13 cellular contexts compared by ENCODE assay signal in genomic region chr2:101047075-101047766, GRCh38. TPM values are rescaled to one million over a fixed set of nuclear protein-coding genes. Genes with fewer than 3 reads are reported as not detected.
DNase-seq lines count a peak whose midpoint lies in the region; ATAC-seq and TF ChIP-seq lines count a peak whose summit lies in the region.
"Had no signal": no experiment of that assay in that cellular context is flagged by ENCODE, and none has a peak within 500 bp of the region (broad histone marks: within the 10 kb centered on the region; RNA-seq: fewer than 3 reads in every experiment).

No MANE protein-coding gene starts in this region.

- H3K4me2 ChIP-seq in PC-3 (ENCODE audit: low read length), result peak overlapping the region; percentile 55

- H3K36me3 Mint-ChIP-seq in nephron (ENCODE audit: low read depth), result peaks cover 35% of the 10 kb centered on the region

- WGBS in testis, 2 donors, result 72 to 82% methylated on average over 9 to 12 of the region's 12 CpGs

- DNase-seq in ELR (ENCODE audit: low read depth), result peak; percentile 57
- DNase-seq in PC-3, result peak; percentile 97
- DNase-seq in epithelial cell of esophagus (ENCODE audit: low read depth), result peak; percentile 95
- no peak for DNase-seq in testis
- DNase-seq in midbrain (lab: John Stamatoyannopoulos, UW), result no peak
- DNase-seq in NCI-H2227 treated with DMSO at 0.1 percent for 48 hours (lab: John Stamatoyannopoulos, UW), result no peak
- DNase-seq: activated T-cell treated with anti-CD3 and anti-CD28 coated beads, Interleukin-2, amount 50 U/mL, for 24 hours; CD4-positive, CD25-positive, alpha-beta regulatory T cell; NCI-H1417 treated with DMSO at 0.1 percent for 48 hours; stimulated activated CD4-positive, alpha-beta T cell treated with anti-CD3 and anti-CD28 coated beads, Interleukin-12 subunit alpha, Interleukin-12 subunit beta, amount 100 ng/mL, for 4 hours; stimulated activated CD8-positive, alpha-beta memory T cell treated with anti-CD3 and anti-CD28 coated beads, Interleukin-4, amount 100 ng/mL, for 48 hours had no signal

- peaks cover 18% of the 10 kb centered on the region for H3K4me1 ChIP-seq in PC-3 (ENCODE audit: insufficient read depth, low read length)
- H3K4me1 ChIP-seq in testis, result no peaks in the 10 kb centered on the region

- TF ChIP-seq CTCF in PC-3 (conservative IDR thresholded peaks at IDR 0.05; ENCODE audit: low read depth, low read length), result no peak
- TF ChIP-seq CTCF in epithelial cell of esophagus (IDR thresholded peaks at IDR 0.05; ENCODE audit: insufficient read depth, low read depth, low read length, missing control alignments), result no peak
- TF ChIP-seq CTCF in nephron (IDR thresholded peaks at IDR 0.05; ENCODE audit: unreplicated experiment in 3 of 3), result no peak
- TF ChIP-seq CTCF in testis (IDR thresholded peaks at IDR 0.05), result no peak

- ATAC-seq in PC-3 (peak; percentile 98), HG03159 (IDR thresholded peaks at IDR 0.05; ENCODE audit: unreplicated experiment) (no peak)

- intact Hi-C loops in PC-3 (cut with micrococcal nuclease) (no loop called here), testis (cut with DNase I; ENCODE audit: low total_unique reads) (no loop called here)

- no peak for TF ChIP-seq POLR2A in testis (IDR thresholded peaks at IDR 0.05)

- H4K20me1 ChIP-seq in PC-3 (ENCODE audit: low read length), result no peaks in the 10 kb centered on the region

- H3K9me3 ChIP-seq in PC-3 (ENCODE audit: low read length), result no peaks in the 10 kb centered on the region
- H3K9me3 ChIP-seq in testis, result no peaks in the 10 kb centered on the region

- H3K79me2 ChIP-seq in PC-3 (ENCODE audit: low read length), result peaks cover 13% of the 10 kb centered on the region; the same call in 1 of the 2 replicates

- no TSS peak for BruUV-seq in PC-3 (replicated peaks; lab: Mats Ljungman, UMichigan)

- H3K27me3 Mint-ChIP-seq in nephron (ENCODE audit: low read depth), result no peaks in the 10 kb centered on the region
- H3K27me3 Mint-ChIP-seq: CD4-positive, CD25-positive, alpha-beta regulatory T cell had no signal

- H3K4me1 Mint-ChIP-seq in nephron, result peaks cover 11% of the 10 kb centered on the region
- H3K4me1 Mint-ChIP-seq: CD4-positive, CD25-positive, alpha-beta regulatory T cell had no signal

- H3K9ac ChIP-seq in PC-3 (ENCODE audit: low read length), result peak overlapping the region; percentile 42

- no peaks in the 10 kb centered on the region for H3F3A ChIP-seq in PC-3 (ENCODE audit: low read length, unreplicated experiment)

- POLR2A ChIA-PET in PC-3 (lab: Charles Lee; ENCODE audit: unreplicated experiment), result interaction anchor here (0.6 kb wide), 1 partner anchor 104 kb away, joined by 5 read pairs; the partner anchor contains the start of gene TBC1D8

- CTCF ChIA-PET in PC-3 (lab: Charles Lee), result interaction anchor here (0.8 to 1.0 kb wide), 2 partner anchors 18 to 158 kb away, joined by 3 read pairs; no protein-coding TSS in a partner anchor

- H3K27me3 ChIP-seq in PC-3 (ENCODE audit: low read length) (no peaks in the 10 kb centered on the region), testis (no peaks in the 10 kb centered on the region)

- no peaks in the 10 kb centered on the region for H3K9me2 ChIP-seq in PC-3 (replicated peaks; ENCODE audit: low read length)

- H3K36me3 ChIP-seq in PC-3 (ENCODE audit: low read depth, low read length) (peaks cover 20% of the 10 kb centered on the region), testis (ENCODE audit: low read depth, missing control alignments) (no peaks in the 10 kb centered on the region)

- H3K27ac Mint-ChIP-seq in nephron, result peak overlapping the region in 2 of 3 experiments; percentile 27 to 65
- H3K27ac Mint-ChIP-seq: activated T-cell treated with anti-CD3 and anti-CD28 coated beads, Interleukin-2, amount 50 U/mL, for 24 hours; CD4-positive, CD25-positive, alpha-beta regulatory T cell had no signal

- peak overlapping the region; percentile 81 for H3K27ac ChIP-seq in PC-3 (ENCODE audit: low read length)
- no peak overlapping the region for H3K27ac ChIP-seq in testis

- H2AFZ ChIP-seq in PC-3 (ENCODE audit: low read length), result no peak overlapping the region

- H3K9me3 Mint-ChIP-seq in nephron, result no peaks in the 10 kb centered on the region
- H3K9me3 Mint-ChIP-seq: CD4-positive, CD25-positive, alpha-beta regulatory T cell had no signal

- H3K4me3 Mint-ChIP-seq in nephron, result no peak overlapping the region
- H3K4me3 Mint-ChIP-seq: activated T-cell treated with anti-CD3 and anti-CD28 coated beads, Interleukin-2, amount 50 U/mL, for 24 hours; CD4-positive, CD25-positive, alpha-beta regulatory T cell had no signal

- H3K4me3 ChIP-seq in PC-3 (ENCODE audit: low read length), result no peak overlapping the region
- H3K4me3 ChIP-seq in epithelial cell of esophagus (ENCODE audit: low read length), result no peak overlapping the region
- H3K4me3 ChIP-seq in testis, result no peak overlapping the region

RNA-seq across cellular contexts. Expression of gene RPL31, which starts 45.1 kb away (rescaled TPM):
- total RNA-seq in PC-3 (2014; rRNA removed) (638 and 756 TPM in 2 replicates), testis (100 to 1,000 TPM; 404 to 715 TPM)
- 1,643 TPM for polyA plus RNA-seq in testis (ENCODE audit: insufficient read depth, low read depth, low replicate concordance)

Comparison
In these comparisons a context has a peak if more than half of its experiments do, and no peak if none do; other contexts are left out.
1. DNase-seq: peak in ELR (single experiment), PC-3 (single experiment) and epithelial cell of esophagus (single experiment); none in testis (single experiment), midbrain (single experiment) and NCI-H2227 treated with DMSO at 0.1 percent for 48 hours (single experiment).